ENCODE assay signal across 8 cellular contexts in genomic region chr20:44235702-44236101, GRCh38. TPM values are rescaled to one million over a fixed set of nuclear protein-coding genes. Genes with fewer than 3 reads are reported as not detected.
"Had no signal": no experiment of that assay in that cellular context is flagged by ENCODE, and none has a peak within 500 bp of the region (broad histone marks: within the 10 kb centered on the region; RNA-seq: fewer than 3 reads in every experiment).

No MANE protein-coding gene starts in this region.

- H3K4me1 Mint-ChIP-seq: IgD-negative memory B cell had no signal

- H3K4me3 Mint-ChIP-seq: IgD-negative memory B cell had no signal

- H3K9me3 Mint-ChIP-seq: IgD-negative memory B cell had no signal

- DNase-seq: GM23248, GOT3, H7, KBM-7 had no signal

- ATAC-seq: HCT116, HepG2 had no signal

- H3K27ac Mint-ChIP-seq: IgD-negative memory B cell had no signal

RNA-seq across cellular contexts. Expression of gene GDAP1L1, which starts 11.4 kb away (rescaled TPM):
- total RNA-seq: GM23248, HepG2, HT1080 had no signal
- polyA plus RNA-seq: GM23248, IgD-negative memory B cell had no signal

RNA-seq across cellular contexts. Expression of gene JPH2, which starts 48.7 kb away (rescaled TPM):
- total RNA-seq: HepG2 had no signal
- polyA plus RNA-seq: IgD-negative memory B cell had no signal
